In the genomic region with DNA sequence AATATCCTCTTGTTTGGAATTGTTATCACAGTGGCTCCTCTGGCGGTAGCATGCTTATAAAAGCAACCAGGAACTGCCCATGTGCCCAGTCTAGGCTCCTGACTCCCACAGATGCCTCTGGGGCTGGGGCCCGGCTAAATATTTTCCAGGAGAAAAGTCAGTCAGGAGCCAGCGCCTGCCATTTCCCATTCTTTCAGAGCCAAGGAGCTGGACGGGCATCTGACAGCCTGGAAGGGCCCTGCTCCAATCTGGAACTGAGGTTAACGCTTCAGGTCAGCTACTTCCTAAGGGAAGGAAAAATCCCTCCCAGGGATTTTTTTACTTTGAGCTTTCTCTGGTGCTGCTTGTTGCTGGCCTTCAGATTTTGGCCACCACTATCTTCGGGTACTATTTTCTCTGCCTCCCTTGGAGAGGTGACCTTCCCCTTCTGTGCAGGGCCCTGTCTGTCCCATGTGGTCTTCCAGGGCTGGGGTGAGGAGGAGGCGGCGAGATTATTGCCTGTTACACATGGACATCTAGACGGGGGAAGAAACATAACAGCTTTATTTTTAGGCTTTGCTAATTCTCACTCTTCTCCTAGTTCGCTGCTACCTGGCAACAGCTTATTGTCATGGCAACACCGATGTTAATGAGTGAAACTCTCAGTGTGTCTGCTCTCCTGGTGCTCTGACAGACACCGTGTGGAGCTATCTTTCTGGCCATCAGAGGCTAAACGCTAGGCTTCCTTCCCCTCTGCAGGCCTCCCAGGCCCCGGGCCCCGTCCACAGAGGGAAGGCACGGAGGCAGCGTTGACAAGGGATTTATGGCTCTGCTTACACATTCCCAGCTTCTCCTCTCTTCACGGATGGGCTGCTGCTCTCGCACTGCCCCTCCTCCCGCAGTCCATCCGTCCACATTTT, we compare ENCODE assay signal across 10 cellular contexts.
A peak's percentile ranks its signal among the peaks of the same experiment; 100 is the strongest.
DNase-seq lines count a peak whose midpoint lies in the region; ATAC-seq and TF ChIP-seq lines count a peak whose summit lies in the region.
"Had no signal": no experiment of that assay in that cellular context is flagged by ENCODE, and none has a peak within 500 bp of the region (broad histone marks: within the 10 kb centered on the region; RNA-seq: fewer than 3 reads in every experiment).

No MANE protein-coding gene starts in this region.

- no peak for DNase-seq in H9
- no peak for DNase-seq in Right ventricle myocardium superior
- DNase-seq in nucleus accumbens (lab: John Stamatoyannopoulos, UW) = peak in 34 of 56 donors; percentile 13 to 79 (median 42)
- DNase-seq in D341Med (ENCODE audit: low spot score) = no peak
- no peak for DNase-seq in suprapubic skin (ENCODE audit: low spot score in 2 of 2)
- DNase-seq in NCI-H1930 (lab: John Stamatoyannopoulos, UW) = no peak
- DNase-seq: activated gamma-delta T cell had no signal

- H2BK20ac ChIP-seq in H9 (ENCODE audit: low read depth, low read length, poor library complexity, severe bottlenecking) = no peak overlapping the region

- ATAC-seq in Right ventricle myocardium superior (ENCODE audit: poor library complexity) = peak; percentile 37
- no peak for ATAC-seq in HG02759 (IDR thresholded peaks at IDR 0.05; ENCODE audit: unreplicated experiment)
- ATAC-seq: activated CD4-positive, CD25-positive, alpha-beta regulatory T cell treated with anti-CD3 and anti-CD28 coated beads, Interleukin-2, amount 50 U/mL, for 24 hours had no signal

- H3K4me1 ChIP-seq in H9 (ENCODE audit: insufficient read depth, low read length) (no peaks in the 10 kb centered on the region), OCI-LY1 (ENCODE audit: insufficient read depth, low read length, severe bottlenecking) (peaks cover 32% of the 10 kb centered on the region), suprapubic skin (no peaks in the 10 kb centered on the region)

- TF ChIP-seq POLR2A in suprapubic skin (IDR thresholded peaks at IDR 0.05) = no peak

- H3F3A ChIP-seq in OCI-LY1 (ENCODE audit: insufficient read depth, low read length) = no peaks in the 10 kb centered on the region

- no peak overlapping the region for H3K9ac ChIP-seq in H9 (ENCODE audit: extremely low read depth, insufficient read length, low read length)
- H3K9ac ChIP-seq in OCI-LY1 (ENCODE audit: low read length) = no peak overlapping the region

- no peaks in the 10 kb centered on the region for H4K20me1 ChIP-seq in H9 (ENCODE audit: control insufficient read depth, insufficient read depth, insufficient read length)
- H4K20me1 ChIP-seq in OCI-LY1 (ENCODE audit: insufficient read depth, low read length) = no peaks in the 10 kb centered on the region

- no peak overlapping the region for H3K4me3 Mint-ChIP-seq in H9

- H3K36me3 ChIP-seq in OCI-LY1 (ENCODE audit: insufficient read depth, low read length) = peaks cover 29% of the 10 kb centered on the region
- no peaks in the 10 kb centered on the region for H3K36me3 ChIP-seq in suprapubic skin

- H2BK15ac ChIP-seq in H9 (ENCODE audit: low read depth, low read length) = no peak overlapping the region

- H3K23me2 ChIP-seq in H9 (ENCODE audit: insufficient read length, low read depth, low read length, poor library complexity, severe bottlenecking) = no peaks in the 10 kb centered on the region

- no peaks in the 10 kb centered on the region for H3K9me3 Mint-ChIP-seq in H9

- H3K14ac ChIP-seq in H9 (ENCODE audit: insufficient read depth, low read length) = no peak overlapping the region; the same call in 1 of the 2 replicates

- H2BK5ac ChIP-seq in H9 (ENCODE audit: insufficient read length, low read length) = no peak overlapping the region

- no peak overlapping the region for H3K4me2 ChIP-seq in H9 (ENCODE audit: insufficient read depth, insufficient read length, low read length)
- no peak overlapping the region for H3K4me2 ChIP-seq in OCI-LY1 (ENCODE audit: low read length)

- H3K27ac ChIP-seq in H9 (ENCODE audit: insufficient read length, low read depth, low read length) = no peak overlapping the region
- peak overlapping the region; percentile 2 for H3K27ac ChIP-seq in OCI-LY1 (ENCODE audit: low read depth, low read length, poor library complexity, severe bottlenecking)
- H3K27ac ChIP-seq in suprapubic skin = no peak overlapping the region

- H3K56ac ChIP-seq in H9 (ENCODE audit: insufficient read length, low read depth, low read length) = no peak overlapping the region

- no peak overlapping the region for H4K91ac ChIP-seq in H9 (ENCODE audit: insufficient read length, low read depth, low read length)

- H2BK12ac ChIP-seq in H9 (ENCODE audit: insufficient read length, low read depth, low read length) = no peak overlapping the region

- H2BK120ac ChIP-seq in H9 (ENCODE audit: low read depth, low read length, poor library complexity, severe bottlenecking) = no peak overlapping the region

- no CpG with 5 or more reads among the region's 21 CpGs for WGBS in H9 (ENCODE audit: extremely low coverage, insufficient read length, low lambda C conversion rate)
- 48% methylated on average over 21 of the region's 21 CpGs for WGBS in suprapubic skin

- H3K18ac ChIP-seq in H9 (ENCODE audit: insufficient read length, low read depth, low read length) = no peak overlapping the region

- H3K4me1 Mint-ChIP-seq in H9 = peaks cover 10 to 16% of the 10 kb centered on the region in 2 experiments

- H2AFZ ChIP-seq in H9 (ENCODE audit: low read length) (no peak overlapping the region), OCI-LY1 (ENCODE audit: low read length) (no peak overlapping the region)

- no peaks in the 10 kb centered on the region for H3K9me2 ChIP-seq in OCI-LY1 (ENCODE audit: low read depth, low read length)

- no peak overlapping the region for H2AK5ac ChIP-seq in H9 (ENCODE audit: insufficient read length, low read length)

- H3K4ac ChIP-seq in H9 (ENCODE audit: low read depth, low read length) = no peak overlapping the region

- peak overlapping the region in 2 of 3 experiments; percentile 44 to 61; a peak in 3 of 7 replicates for H3K27ac Mint-ChIP-seq in H9

- H3K9me3 ChIP-seq in H9 (ENCODE audit: control insufficient read depth, low read depth, low read length) = no peaks in the 10 kb centered on the region
- H3K9me3 ChIP-seq in OCI-LY1 (ENCODE audit: low read length) = no peaks in the 10 kb centered on the region
- H3K9me3 ChIP-seq in suprapubic skin = no peaks in the 10 kb centered on the region

- no peaks in the 10 kb centered on the region for H3K36me3 Mint-ChIP-seq in H9 (ENCODE audit: insufficient read depth in 1 of 3, low read depth in 3 of 3)

- H3K27me3 Mint-ChIP-seq in H9 (ENCODE audit: low read depth) = no peaks in the 10 kb centered on the region; the same call in none of the 2 replicates

- no peaks in the 10 kb centered on the region for H3K79me1 ChIP-seq in H9 (ENCODE audit: insufficient read depth, low read depth, low read length, poor library complexity, severe bottlenecking)

- intact Hi-C loops in Right ventricle myocardium superior (cut with DNase I) = no loop called here

- H3T11ph ChIP-seq in H9 (ENCODE audit: low read length) = no peak overlapping the region

- no peak overlapping the region for H3K4me3 ChIP-seq in OCI-LY1 (ENCODE audit: low read depth, low read length, poor library complexity, severe bottlenecking)
- H3K4me3 ChIP-seq in suprapubic skin = no peak overlapping the region

- TF ChIP-seq CTCF in H9 (conservative IDR thresholded peaks at IDR 0.05) (no peak), OCI-LY1 (IDR thresholded peaks at IDR 0.05; ENCODE audit: low read length) (no peak), suprapubic skin (IDR thresholded peaks at IDR 0.05) (no peak)

- no peak overlapping the region for H4K8ac ChIP-seq in H9 (replicated peaks; ENCODE audit: insufficient read length, low read depth, low read length)

- no peak overlapping the region for H3K23ac ChIP-seq in H9 (ENCODE audit: insufficient read length, low read depth, low read length)

- no peak for TF ChIP-seq EP300 in suprapubic skin (IDR thresholded peaks at IDR 0.05)

- H3K27me3 ChIP-seq in H9 (ENCODE audit: insufficient read depth, low read length) (no peaks in the 10 kb centered on the region), OCI-LY1 (ENCODE audit: insufficient read depth, low read length) (no peaks in the 10 kb centered on the region), suprapubic skin (no peaks in the 10 kb centered on the region)

- H4K5ac ChIP-seq in H9 (ENCODE audit: insufficient read length, low read depth, low read length) = no peak overlapping the region

- no peaks in the 10 kb centered on the region for H3K79me2 ChIP-seq in H9 (ENCODE audit: insufficient read depth, low read length)
- H3K79me2 ChIP-seq in OCI-LY1 (ENCODE audit: insufficient read depth, low read length) = no peaks in the 10 kb centered on the region

Comparison
In these comparisons a context has a peak if more than half of its experiments do, and no peak if none do; other contexts are left out.
1. DNase-seq: peak in nucleus accumbens (34 of 56); none in H9 (single experiment), Right ventricle myocardium superior (single experiment), D341Med (single experiment), suprapubic skin (0 of 2) and NCI-H1930 (0 of 2).